ENCODE assay signal across 1 cellular context in genomic region chr1:111151838-111152237, GRCh38.
TF ChIP-seq lines count a peak whose summit lies in the region.

No MANE protein-coding gene starts in this region.

TF ChIP-seq in GM12878, 131 proteins besides CTCF, POLR2A, EP300 and RAD21:
- TF ChIP-seq CEBPB (IDR thresholded peaks at IDR 0.05; ENCODE audit: borderline replicate concordance in 1 of 2, low read depth in 2 of 2, low read length in 2 of 2) (no peak), HCFC1 (IDR thresholded peaks at IDR 0.05; ENCODE audit: low read length) (no peak), CBX3 (IDR thresholded peaks at IDR 0.05; ENCODE audit: borderline replicate concordance, low read depth) (no peak), SUPT20H (IDR thresholded peaks at IDR 0.05; ENCODE audit: borderline replicate concordance, control insufficient read depth, low read depth, low read length) (no peak), GATAD2B (conservative IDR thresholded peaks at IDR 0.05; ENCODE audit: low read depth) (no peak), CHD4 (IDR thresholded peaks at IDR 0.05) (no peak), NFYA (IDR thresholded peaks at IDR 0.05; ENCODE audit: borderline replicate concordance, low read depth, low read length) (no peak), FOXM1 (IDR thresholded peaks at IDR 0.05; ENCODE audit: low read depth, low read length) (no peak), E2F8 (IDR thresholded peaks at IDR 0.05; ENCODE audit: low read depth, partially characterized antibody) (no peak), SIN3A (IDR thresholded peaks at IDR 0.05; ENCODE audit: low read depth, low read length) (no peak)
